Comparison of ENCODE assay signal across 9 cellular contexts in genomic region chr12:6899837-6900519, GRCh38. TPM values are rescaled to one million over a fixed set of nuclear protein-coding genes. Genes with fewer than 3 reads are reported as not detected.
A peak's percentile ranks its signal among the peaks of the same experiment; 100 is the strongest.
DNase-seq lines count a peak whose midpoint lies in the region; ATAC-seq and TF ChIP-seq lines count a peak whose summit lies in the region.
"Had no signal": no experiment of that assay in that cellular context is flagged by ENCODE, and none has a peak within 500 bp of the region (broad histone marks: within the 10 kb centered on the region; RNA-seq: fewer than 3 reads in every experiment).

No MANE protein-coding gene starts in this region.

- CTCF ChIA-PET in HEK293 (lab: Yijun Ruan, JAX), result interaction anchor here (1.7 kb wide), 1 partner anchor 30 kb away, joined by 5 read pairs; no protein-coding TSS in a partner anchor

- DNase-seq in NCI-H774 (lab: John Stamatoyannopoulos, UW) (peak; percentile 82), erythroblast (lab: John Stamatoyannopoulos, UW) (peak; percentile 49 to 70), posterior vena cava (ENCODE audit: low spot score) (peak; percentile 86), retina (no peak), NCI-H446 (lab: John Stamatoyannopoulos, UW) (no peak)
- DNase-seq: activated T-cell treated with anti-CD3 and anti-CD28 coated beads, Interleukin-2, amount 50 U/mL, for 24 hours had no signal

- TF ChIP-seq POLR2A in erythroblast (IDR thresholded peaks at IDR 0.05; ENCODE audit: low read length), result peak; percentile 32

- intact Hi-C loops in posterior vena cava (cut with DNase I), result no loop called here

- no peaks in the 10 kb centered on the region for H3K9me3 ChIP-seq in HEK293 (ENCODE audit: control insufficient read depth, insufficient read depth, low read depth, low read length)

- H3K36me3 ChIP-seq in HEK293 (ENCODE audit: control insufficient read depth in 2 of 2, insufficient read depth in 1 of 2, low read length in 2 of 2), result no peaks in the 10 kb centered on the region

- H3K27ac ChIP-seq in HEK293 (ENCODE audit: extremely low read depth, low read depth, low read length), result no peak overlapping the region

- peaks cover 13% of the 10 kb centered on the region; the same call in 1 of the 2 replicates for H3K4me1 ChIP-seq in HEK293 (ENCODE audit: control insufficient read depth, insufficient read depth, low read length)

- ATAC-seq in GM21515 (IDR thresholded peaks at IDR 0.05; ENCODE audit: unreplicated experiment), result no peak
- no peak for ATAC-seq in GM21723 (IDR thresholded peaks at IDR 0.05; ENCODE audit: unreplicated experiment)

- no peak for TF ChIP-seq CTCF in HEK293 (tag by site-specific recombination; IDR thresholded peaks at IDR 0.05)

- POLR2A ChIA-PET in HEK293 (lab: Yijun Ruan, JAX), result no interaction called here

- no peak overlapping the region for H3K4me3 ChIP-seq in HEK293 (ENCODE audit: low read depth, low read length)

TF ChIP-seq in HEK293, 187 proteins besides CTCF, POLR2A, EP300 and RAD21 (continues in another document):
- TF ChIP-seq ZNF221 (tag by site-specific recombination; IDR thresholded peaks at IDR 0.05; ENCODE audit: borderline replicate concordance) (no peak), ZIC2 (tag by site-specific recombination; IDR thresholded peaks at IDR 0.05) (peak; percentile 22; the same call in 1 of the 2 replicates), PRDM6 (tag by site-specific recombination; IDR thresholded peaks at IDR 0.05) (peak; percentile 35; the same call in 1 of the 2 replicates), ZBTB6 (tag by site-specific recombination; IDR thresholded peaks at IDR 0.05) (peak; percentile 47), ZNF280D (tag by site-specific recombination; IDR thresholded peaks at IDR 0.05) (no peak), PATZ1 (tag by site-specific recombination; IDR thresholded peaks at IDR 0.05) (no peak), ZBTB11 (tag by site-specific recombination; conservative IDR thresholded peaks at IDR 0.05; ENCODE audit: low read depth) (no peak)
- TF ChIP-seq, protein P1, sequence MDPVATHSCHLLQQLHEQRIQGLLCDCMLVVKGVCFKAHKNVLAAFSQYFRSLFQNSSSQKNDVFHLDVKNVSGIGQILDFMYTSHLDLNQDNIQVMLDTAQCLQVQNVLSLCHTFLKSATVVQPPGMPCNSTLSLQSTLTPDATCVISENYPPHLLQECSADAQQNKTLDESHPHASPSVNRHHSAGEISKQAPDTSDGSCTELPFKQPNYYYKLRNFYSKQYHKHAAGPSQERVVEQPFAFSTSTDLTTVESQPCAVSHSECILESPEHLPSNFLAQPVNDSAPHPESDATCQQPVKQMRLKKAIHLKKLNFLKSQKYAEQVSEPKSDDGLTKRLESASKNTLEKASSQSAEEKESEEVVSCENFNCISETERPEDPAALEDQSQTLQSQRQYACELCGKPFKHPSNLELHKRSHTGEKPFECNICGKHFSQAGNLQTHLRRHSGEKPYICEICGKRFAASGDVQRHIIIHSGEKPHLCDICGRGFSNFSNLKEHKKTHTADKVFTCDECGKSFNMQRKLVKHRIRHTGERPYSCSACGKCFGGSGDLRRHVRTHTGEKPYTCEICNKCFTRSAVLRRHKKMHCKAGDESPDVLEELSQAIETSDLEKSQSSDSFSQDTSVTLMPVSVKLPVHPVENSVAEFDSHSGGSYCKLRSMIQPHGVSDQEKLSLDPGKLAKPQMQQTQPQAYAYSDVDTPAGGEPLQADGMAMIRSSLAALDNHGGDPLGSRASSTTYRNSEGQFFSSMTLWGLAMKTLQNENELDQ (tag by site-specific recombination; IDR thresholded peaks at IDR 0.05; ENCODE audit: low read depth), result no peak

RNA-seq across cellular contexts. Expression of gene LRRC23, which starts 4.6 kb away (rescaled TPM):
- 1 to 10 TPM; 5.3 to 6.7 TPM for total RNA-seq in posterior vena cava

RNA-seq across cellular contexts. Expression of gene ENO2, which starts 14.4 kb away (rescaled TPM):
- 10 to 100 TPM; 45.6 to 57.1 TPM for total RNA-seq in posterior vena cava

RNA-seq across cellular contexts. Expression of gene SPSB2, which starts 26.9 kb away (rescaled TPM):
- total RNA-seq in posterior vena cava, result 1 to 10 TPM; 4.9 to 6.9 TPM

RNA-seq across cellular contexts. Expression of gene ATN1, which starts 27.8 kb away (rescaled TPM):
- total RNA-seq in posterior vena cava, result 100 to 1,000 TPM in 1 of 2 donors, 10 to 100 TPM in 1; 97.0 to 106 TPM

RNA-seq across cellular contexts. Expression of gene TPI1, which starts 32.6 kb away (rescaled TPM):
- 100 to 1,000 TPM; 303 to 366 TPM for total RNA-seq in posterior vena cava

Comparison
In these comparisons a context has a peak if more than half of its experiments do, and no peak if none do; other contexts are left out.
1. DNase-seq: peak in NCI-H774 (single experiment), erythroblast (2 of 2) and posterior vena cava (single experiment); none in retina (single experiment) and NCI-H446 (0 of 2).